In genomic region chr17:57021226-57021940, GRCh38 we compare ENCODE assay signal across 20 cellular contexts. TPM values are rescaled to one million over a fixed set of nuclear protein-coding genes. Genes with fewer than 3 reads are reported as not detected.
DNase-seq lines count a peak whose midpoint lies in the region; ATAC-seq, FAIRE-seq and TF ChIP-seq lines count a peak whose summit lies in the region.
"Had no signal": no experiment of that assay in that cellular context is flagged by ENCODE, and none has a peak within 500 bp of the region (broad histone marks: within the 10 kb centered on the region; RNA-seq: fewer than 3 reads in every experiment).

No MANE protein-coding gene starts in this region.

- no peak overlapping the region for H4K8ac ChIP-seq in H1 (ENCODE audit: extremely low read depth, insufficient read depth, low read length)

- no peak for TF ChIP-seq EP300 in H1 (IDR thresholded peaks at IDR 0.05; ENCODE audit: borderline replicate concordance in 1 of 2, low read depth in 2 of 2, low read length in 2 of 2)

- no peaks in the 10 kb centered on the region for H3K79me1 ChIP-seq in H1 (ENCODE audit: low read depth, low read length)

- peaks cover 41% of the 10 kb centered on the region for H3K27me3 Mint-ChIP-seq in CD4-positive, alpha-beta T cell

- no peak overlapping the region for H3K4me3 Mint-ChIP-seq in CD4-positive, alpha-beta T cell
- H3K4me3 Mint-ChIP-seq: activated CD4-positive, alpha-beta T cell treated with anti-CD3 and anti-CD28 coated beads, Interleukin-2, amount 10 ng/mL, durations not matched to agents 7 days and 5 days; naive thymus-derived CD8-positive, alpha-beta T cell had no signal

- H2AK5ac ChIP-seq in H1 (ENCODE audit: low read depth, low read length) = no peak overlapping the region

- TF ChIP-seq CTCF in LNCaP clone FGC (IDR thresholded peaks at IDR 0.05; ENCODE audit: control insufficient read depth, extremely low read depth, insufficient read depth) (no peak), H1 (IDR thresholded peaks at IDR 0.05; ENCODE audit: control extremely low read depth in 1 of 3, insufficient read depth in 1 of 3, low read depth in 1 of 3, low read length in 3 of 3) (no peak), prostate gland (IDR thresholded peaks at IDR 0.05) (no peak)
- TF ChIP-seq CTCF in CD4-positive, alpha-beta T cell (IDR thresholded peaks at IDR 0.05) = no peak

- TF ChIP-seq POLR2A in H1 (IDR thresholded peaks at IDR 0.05; ENCODE audit: control extremely low read depth in 1 of 2, low read depth in 2 of 2, low read length in 2 of 2) (no peak), prostate gland (IDR thresholded peaks at IDR 0.05) (no peak)

- no peaks in the 10 kb centered on the region for H3K4me1 Mint-ChIP-seq in CD4-positive, alpha-beta T cell (ENCODE audit: low read depth)
- H3K4me1 Mint-ChIP-seq: activated CD4-positive, alpha-beta T cell treated with anti-CD3 and anti-CD28 coated beads, Interleukin-2, amount 10 ng/mL, durations not matched to agents 7 days and 5 days; naive thymus-derived CD8-positive, alpha-beta T cell had no signal

- TF ChIP-seq RAD21 in H1 (IDR thresholded peaks at IDR 0.05 in 1 of 2, conservative IDR thresholded peaks at IDR 0.05 in 1 of 2; ENCODE audit: low read depth in 2 of 2, low read length in 2 of 2) = no peak

- no peak overlapping the region for H3K56ac ChIP-seq in H1 (replicated peaks; ENCODE audit: insufficient read length, low read depth, low read length)

- H4K91ac ChIP-seq in H1 (replicated peaks; ENCODE audit: insufficient read length, low read length) = no peak overlapping the region

- H3K9me3 ChIP-seq in H1 (ENCODE audit: insufficient read depth in 2 of 2, low read depth in 1 of 2, low read length in 1 of 2) (peaks cover 8 to 13% of the 10 kb centered on the region in 2 experiments; a peak in 3 of 4 replicates), prostate gland (no peaks in the 10 kb centered on the region)
- H3K9me3 ChIP-seq in CD4-positive, alpha-beta T cell (ENCODE audit: control insufficient read depth, low read length) = peaks cover 9% of the 10 kb centered on the region

- no peak overlapping the region for H2BK15ac ChIP-seq in H1 (ENCODE audit: low read length)

- H3K14ac ChIP-seq in H1 (ENCODE audit: insufficient read length) = no peak overlapping the region

- peaks cover 4% of the 10 kb centered on the region for H3K36me3 Mint-ChIP-seq in CD4-positive, alpha-beta T cell (ENCODE audit: low read depth)

- H2BK12ac ChIP-seq in H1 (ENCODE audit: low read depth, low read length) = peak overlapping the region; percentile 40; the same call in 1 of the 2 replicates

- 63% methylated on average over 4 of the region's 4 CpGs; no CpG with 5 or more reads in 1 of the 2 experiments for WGBS in H1 (ENCODE audit: extremely low coverage in 1 of 2, insufficient coverage in 1 of 2, insufficient read length in 1 of 2, insufficient replicate concordance in 2 of 2, low coverage in 1 of 2, low lambda C conversion rate in 2 of 2, missing lambda C conversion rate in 1 of 2), 2 experiments
- 34% methylated on average over 4 of the region's 4 CpGs for WGBS in prostate gland

- H3K27ac Mint-ChIP-seq in CD4-positive, alpha-beta T cell = no peak overlapping the region
- H3K27ac Mint-ChIP-seq: activated CD4-positive, alpha-beta T cell treated with anti-CD3 and anti-CD28 coated beads, Interleukin-2, amount 10 ng/mL, durations not matched to agents 7 days and 5 days; activated naive CD4-positive, alpha-beta T cell treated with anti-CD3 and anti-CD28 coated beads, Interleukin-2, amount 50 U/mL, for 72 hours; naive thymus-derived CD8-positive, alpha-beta T cell had no signal

- POLR2A ChIA-PET in H1 (lab: Charles Lee; ENCODE audit: partially characterized antibody) = interaction anchor here (1.0 to 1.1 kb wide), 2 partner anchors 11 to 13 kb away, joined by 4 read pairs; no protein-coding TSS in a partner anchor
- POLR2A ChIA-PET in CD4-positive, alpha-beta T cell (lab: Charles Lee) = no interaction called here

- DNase-seq in LNCaP clone FGC (ENCODE audit: low read depth) (peak; percentile 94), NCI-H345 (lab: John Stamatoyannopoulos, UW) (peak; percentile 37), H1 (ENCODE audit: low read depth in 1 of 2, low spot score in 2 of 2) (no peak), prostate gland (ENCODE audit: low spot score) (peak; percentile 94), sciatic nerve (ENCODE audit: low spot score) (no peak), GOT3 (lab: John Stamatoyannopoulos, UW) (no peak)
- DNase-seq in CD4-positive, alpha-beta T cell = no peak
- DNase-seq: activated CD4-positive, alpha-beta T cell treated with anti-CD3 and anti-CD28 coated beads, Interleukin-2, amount 10 ng/mL, durations not matched to agents 7 days and 5 days; activated T-cell treated with anti-CD3 and anti-CD28 coated beads, Interleukin-2, amount 50 U/mL, for 1 hour; hypothalamus; KBM-7; naive thymus-derived CD8-positive, alpha-beta T cell; NCI-H1694; NCI-H82; stimulated activated CD4-positive, alpha-beta T cell treated with anti-CD3 and anti-CD28 coated beads, Interleukin-12 subunit alpha, Interleukin-12 subunit beta, amount 100 ng/mL, for 4 hours; stimulated activated naive CD4-positive, alpha-beta T cell; T1000 had no signal

- H3K4me3 ChIP-seq in LNCaP clone FGC (ENCODE audit: low read depth, low read length) (no peak overlapping the region), H1 (ENCODE audit: extremely low read depth in 1 of 4, insufficient read depth in 2 of 4, low read depth in 3 of 4, low read length in 4 of 4) (no peak overlapping the region), prostate gland (no peak overlapping the region)

- no peaks in the 10 kb centered on the region for H3K23me2 ChIP-seq in H1 (ENCODE audit: low read depth, low read length)

- H2BK120ac ChIP-seq in H1 (replicated peaks; ENCODE audit: low read depth, low read length) = no peak overlapping the region

- no peak overlapping the region for H3K4ac ChIP-seq in H1 (replicated peaks; ENCODE audit: insufficient read length, low read depth, low read length)

- no peaks in the 10 kb centered on the region for H4K20me1 ChIP-seq in H1 (replicated peaks in 1 of 2; ENCODE audit: control insufficient read depth in 1 of 2, insufficient read depth in 2 of 2, low read length in 2 of 2)

- H3K9me3 Mint-ChIP-seq in CD4-positive, alpha-beta T cell = peaks cover 2% of the 10 kb centered on the region

- H3K36me3 ChIP-seq in H1 (ENCODE audit: control insufficient read depth in 2 of 4, insufficient read depth in 4 of 4, low read length in 3 of 4) = no peaks in the 10 kb centered on the region
- no peaks in the 10 kb centered on the region for H3K36me3 ChIP-seq in prostate gland

- H3K27ac ChIP-seq in H1 (ENCODE audit: low read depth, low read length) (no peak overlapping the region), prostate gland (peak overlapping the region; percentile 35 to 71)
- no peak overlapping the region for H3K27ac ChIP-seq in CD4-positive, alpha-beta T cell (ENCODE audit: low read depth, low read length)
- H3K27ac ChIP-seq: HL-60 had no signal

- intact Hi-C loops in prostate gland (cut with DNase I) (no loop called here), sciatic nerve (cut with DNase I) (no loop called here)
- intact Hi-C loops in CD4-positive, alpha-beta T cell (cut with DNase I, micrococcal nuclease) = no loop called here

- no peaks in the 10 kb centered on the region for H3K79me2 ChIP-seq in H1 (ENCODE audit: control insufficient read depth in 1 of 2, insufficient read depth in 2 of 2, low read length in 2 of 2)

- no peak overlapping the region for H2AFZ ChIP-seq in H1 (ENCODE audit: low read length)

- no peak overlapping the region for H4K5ac ChIP-seq in H1 (ENCODE audit: insufficient read length, low read depth, low read length)

- H3K23ac ChIP-seq in H1 (ENCODE audit: insufficient read length) = no peak overlapping the region

- no peak overlapping the region for H3K9ac ChIP-seq in H1 (replicated peaks in 1 of 4; ENCODE audit: extremely low read depth in 1 of 4, low read depth in 3 of 4, low read length in 3 of 4)

- H3K4me1 ChIP-seq in H1 (replicated peaks in 1 of 4; ENCODE audit: control insufficient read depth in 3 of 4, insufficient read depth in 4 of 4, low read length in 3 of 4) = peaks cover 8 to 16% (median 13%) of the 10 kb centered on the region in 4 experiments
- H3K4me1 ChIP-seq in prostate gland (replicated peaks) = peaks cover 4% of the 10 kb centered on the region

- H3K27me3 ChIP-seq in H1 (replicated peaks in 1 of 4; ENCODE audit: control insufficient read depth in 3 of 4, extremely low read depth in 1 of 4, insufficient read depth in 3 of 4, low read length in 3 of 4) (no peaks in the 10 kb centered on the region), prostate gland (replicated peaks; ENCODE audit: insufficient read depth) (no peaks in the 10 kb centered on the region)
- no peaks in the 10 kb centered on the region for H3K27me3 ChIP-seq in CD4-positive, alpha-beta T cell (ENCODE audit: control insufficient read depth, insufficient read depth, low read length)

- no peak overlapping the region for H3K4me2 ChIP-seq in H1 (ENCODE audit: insufficient read depth in 1 of 2, low read depth in 2 of 2, low read length in 2 of 2)

- no peak for FAIRE-seq in H1 (lab: Jason Lieb, UNC)
- FAIRE-seq: GM18507 had no signal

- no peak for ATAC-seq in sciatic nerve
- ATAC-seq in CD4-positive, alpha-beta T cell (ENCODE audit: poor library complexity) = no peak
- ATAC-seq: activated naive CD4-positive, alpha-beta T cell treated with anti-CD3 and anti-CD28 coated beads, Interleukin-2, amount 50 U/mL, for 72 hours; naive thymus-derived CD8-positive, alpha-beta T cell had no signal

- H2BK5ac ChIP-seq in H1 (ENCODE audit: low read depth, low read length) = no peak overlapping the region

- CTCF ChIA-PET in H1 (lab: Charles Lee; ENCODE audit: partially characterized antibody) = interaction anchor here (0.8 to 3.8 kb wide), 6 partner anchors 11 to 526 kb away, joined by 3 to 28 read pairs (median 4); no protein-coding TSS in a partner anchor
- CTCF ChIA-PET in CD4-positive, alpha-beta T cell (lab: Charles Lee) = interaction anchor here (1.3 kb wide), 1 partner anchor 12 kb away, joined by 5 read pairs; no protein-coding TSS in a partner anchor

- H2BK20ac ChIP-seq in H1 (ENCODE audit: low read length) = peak overlapping the region; percentile 62; the same call in 1 of the 2 replicates

- H3K18ac ChIP-seq in H1 (ENCODE audit: extremely low read depth, low read length) = peak overlapping the region; percentile 38; the same call in 1 of the 2 replicates

TF ChIP-seq in H1, 55 proteins besides CTCF, POLR2A, EP300 and RAD21 (continues in another document):
- no peak for TF ChIP-seq BRCA1 (IDR thresholded peaks at IDR 0.05; ENCODE audit: low read depth, low read length)

RNA-seq across cellular contexts. Expression of gene SCPEP1, which starts 43.5 kb away (rescaled TPM):
- 48.8 and 52.6 TPM in 2 replicates for total RNA-seq in H1 (2021; fragmentation: NEBNext Ultra II Directional; extraction: Animal tissue kit (Norgen Biotek cat#: 25700))
- polyA plus RNA-seq in H1 (2011; rRNA removed) = 26.8 and 30.7 TPM in 2 replicates
- 37.0 TPM for polyA plus RNA-seq in H1 (2011; cell fraction: cytosol; rRNA removed)
- polyA plus RNA-seq in H1 (2011; cell fraction: nucleus; rRNA removed) = 39.2 TPM
- polyA plus RNA-seq in H1 (2012, experiment 1 of 2) = 51.8 to 53.7 TPM (median 53.1 TPM) in 4 replicates
- polyA plus RNA-seq in H1 (2012, experiment 2 of 2) = 19.9 TPM
- 71.5 TPM for polyA plus RNA-seq in H1 (2013, experiment 1 of 2)
- polyA plus RNA-seq in H1 (2013, experiment 2 of 2) = 70.7 TPM
- 16.4 and 16.6 TPM in 2 replicates for polyA minus RNA-seq in H1 (2011; rRNA and poly(A)+ RNA removed)
- polyA minus RNA-seq in H1 (2011; cell fraction: cytosol; rRNA and poly(A)+ RNA removed) = 21.4 TPM
- polyA minus RNA-seq in H1 (2011; cell fraction: nucleus; rRNA and poly(A)+ RNA removed) = 17.1 TPM
- total RNA-seq in prostate gland (100 to 1,000 TPM; 103 to 182 TPM), sciatic nerve (51.8 TPM)
- 10 to 100 TPM; 22.1 to 25.5 TPM for total RNA-seq in CD4-positive, alpha-beta T cell

Comparison
In these comparisons a context has a peak if more than half of its experiments do, and no peak if none do; other contexts are left out.
1. DNase-seq: peak in LNCaP clone FGC (single experiment), NCI-H345 (single experiment) and prostate gland (single experiment); none in H1 (0 of 2), sciatic nerve (single experiment), GOT3 (single experiment) and CD4-positive, alpha-beta T cell (0 of 10).
2. H3K27ac ChIP-seq: peak in prostate gland (2 of 2); none in H1 (single experiment) and CD4-positive, alpha-beta T cell (single experiment).